Comparison of ENCODE assay signal across 22 cellular contexts in genomic region chr6:110315856-110316398, GRCh38. TPM values are rescaled to one million over a fixed set of nuclear protein-coding genes. Genes with fewer than 3 reads are reported as not detected.
"Had no signal": no experiment of that assay in that cellular context is flagged by ENCODE, and none has a peak within 500 bp of the region (broad histone marks: within the 10 kb centered on the region; RNA-seq: fewer than 3 reads in every experiment).

No MANE protein-coding gene starts in this region.

- H3K9me3 ChIP-seq: esophagus muscularis mucosa, neutrophil, pancreas, right lobe of liver, testis, upper lobe of right lung had no signal

- H3K4me3 ChIP-seq: esophagus muscularis mucosa, pancreas, right lobe of liver, smooth muscle cell, testis, upper lobe of right lung had no signal

- H3K27ac ChIP-seq: brain microvascular endothelial cell, esophagus muscularis mucosa, neutrophil, pancreas, right lobe of liver, testis, upper lobe of right lung had no signal

- H3K27ac Mint-ChIP-seq: activated CD4-positive, alpha-beta memory T cell treated with anti-CD3 and anti-CD28 coated beads, Interleukin-2, amount 10 ng/mL, durations not matched to agents 7 days and 5 days; activated CD8-positive, alpha-beta memory T cell treated with anti-CD3 and anti-CD28 coated beads, Interleukin-2, amount 10 ng/mL, durations not matched to agents 7 days and 5 days; activated naive CD8-positive, alpha-beta T cell treated with anti-CD3 and anti-CD28 coated beads for 36 hours; activated T-helper 17 cell treated with anti-CD3 and anti-CD28 coated beads, Interleukin-2, amount 50 U/mL, for 72 hours; natural killer cell; stimulated activated memory B cell treated with anti-CD40 and anti-IgM and Interleukin-4, amounts not matched to agents 10 μg/mL and 1 μg/mL and 100 μg/mL, for 72 hours; T-helper 2 cell treated with Interferon-gamma antibody and Interleukin-4, amounts not matched to agents 5 μg/mL and 100 μg/mL, for 36 hours; WTC11 had no signal

- H3K4me1 Mint-ChIP-seq: activated CD4-positive, alpha-beta memory T cell treated with anti-CD3 and anti-CD28 coated beads, Interleukin-2, amount 10 ng/mL, durations not matched to agents 7 days and 5 days; activated T-helper 17 cell treated with anti-CD3 and anti-CD28 coated beads, Interleukin-2, amount 50 U/mL, for 72 hours; stimulated activated memory B cell treated with anti-CD40 and anti-IgM and Interleukin-4, amounts not matched to agents 10 μg/mL and 1 μg/mL and 100 μg/mL, for 72 hours had no signal

- H3K27me3 ChIP-seq: brain microvascular endothelial cell, esophagus muscularis mucosa, neutrophil, pancreas, right lobe of liver, upper lobe of right lung had no signal

- H3K4me3 Mint-ChIP-seq: activated CD4-positive, alpha-beta memory T cell treated with anti-CD3 and anti-CD28 coated beads, Interleukin-2, amount 10 ng/mL, durations not matched to agents 7 days and 5 days; activated CD8-positive, alpha-beta memory T cell treated with anti-CD3 and anti-CD28 coated beads, Interleukin-2, amount 10 ng/mL, durations not matched to agents 7 days and 5 days; activated naive CD8-positive, alpha-beta T cell treated with anti-CD3 and anti-CD28 coated beads for 36 hours; activated T-helper 17 cell treated with anti-CD3 and anti-CD28 coated beads, Interleukin-2, amount 50 U/mL, for 72 hours; natural killer cell; stimulated activated memory B cell treated with anti-CD40 and anti-IgM and Interleukin-4, amounts not matched to agents 10 μg/mL and 1 μg/mL and 100 μg/mL, for 72 hours; T-helper 2 cell treated with Interferon-gamma antibody and Interleukin-4, amounts not matched to agents 5 μg/mL and 100 μg/mL, for 36 hours; WTC11 had no signal

- ATAC-seq: activated CD8-positive, alpha-beta memory T cell treated with anti-CD3 and anti-CD28 coated beads, Interleukin-2, amount 10 ng/mL, durations not matched to agents 7 days and 5 days; activated T-helper 17 cell treated with anti-CD3 and anti-CD28 coated beads, Interleukin-2, amount 50 U/mL, for 72 hours; natural killer cell; pancreas; right lobe of liver; stimulated activated memory B cell treated with anti-CD40 and anti-IgM and Interleukin-4, amounts not matched to agents 10 μg/mL and 1 μg/mL and 100 μg/mL, for 72 hours; upper lobe of right lung; WTC11 had no signal

- H3K36me3 ChIP-seq: brain microvascular endothelial cell, neutrophil, pancreas, right lobe of liver, upper lobe of right lung had no signal

- H3K9me3 Mint-ChIP-seq: activated CD4-positive, alpha-beta memory T cell treated with anti-CD3 and anti-CD28 coated beads, Interleukin-2, amount 10 ng/mL, durations not matched to agents 7 days and 5 days; activated naive CD8-positive, alpha-beta T cell treated with anti-CD3 and anti-CD28 coated beads for 36 hours; activated T-helper 17 cell treated with anti-CD3 and anti-CD28 coated beads, Interleukin-2, amount 50 U/mL, for 72 hours; natural killer cell; stimulated activated memory B cell treated with anti-CD40 and anti-IgM and Interleukin-4, amounts not matched to agents 10 μg/mL and 1 μg/mL and 100 μg/mL, for 72 hours; T-helper 2 cell treated with Interferon-gamma antibody and Interleukin-4, amounts not matched to agents 5 μg/mL and 100 μg/mL, for 36 hours; WTC11 had no signal

- DNase-seq: activated CD4-positive, alpha-beta memory T cell treated with anti-CD3 and anti-CD28 coated beads, Interleukin-2, amount 10 ng/mL, durations not matched to agents 7 days and 5 days; activated CD4-positive, alpha-beta T cell treated with anti-CD3 and anti-CD28 coated beads for 4 hours; activated CD8-positive, alpha-beta memory T cell treated with anti-CD3 and anti-CD28 coated beads, Interleukin-2, amount 10 ng/mL, durations not matched to agents 7 days and 5 days; activated naive CD4-positive, alpha-beta T cell; activated naive CD8-positive, alpha-beta T cell treated with anti-CD3 and anti-CD28 coated beads for 36 hours; aorta; brain microvascular endothelial cell; effector CD4-positive, alpha-beta T cell; mesenchymal stem cell; natural killer cell; pancreas; right lobe of liver; stimulated activated CD4-positive, alpha-beta T cell treated with anti-CD3 and anti-CD28 coated beads, Interleukin-4, amount 100 ng/mL, for 24 hours; testis; upper lobe of right lung had no signal

- H3K27me3 Mint-ChIP-seq: activated naive CD8-positive, alpha-beta T cell treated with anti-CD3 and anti-CD28 coated beads for 36 hours; stimulated activated memory B cell treated with anti-CD40 and anti-IgM and Interleukin-4, amounts not matched to agents 10 μg/mL and 1 μg/mL and 100 μg/mL, for 72 hours had no signal

- H3K4me2 ChIP-seq: smooth muscle cell had no signal

- H3K36me3 Mint-ChIP-seq: activated CD8-positive, alpha-beta memory T cell treated with anti-CD3 and anti-CD28 coated beads, Interleukin-2, amount 10 ng/mL, durations not matched to agents 7 days and 5 days; activated naive CD8-positive, alpha-beta T cell treated with anti-CD3 and anti-CD28 coated beads for 36 hours; natural killer cell; stimulated activated memory B cell treated with anti-CD40 and anti-IgM and Interleukin-4, amounts not matched to agents 10 μg/mL and 1 μg/mL and 100 μg/mL, for 72 hours; WTC11 had no signal

- H3K4me1 ChIP-seq: pancreas, right lobe of liver, testis, upper lobe of right lung had no signal

RNA-seq across cellular contexts. Expression of gene METTL24, which starts 42.2 kb away (rescaled TPM):
- total RNA-seq: activated CD4-positive, alpha-beta memory T cell treated with anti-CD3 and anti-CD28 coated beads, Interleukin-2, amount 10 ng/mL, durations not matched to agents 7 days and 5 days; activated CD8-positive, alpha-beta memory T cell treated with anti-CD3 and anti-CD28 coated beads, Interleukin-2, amount 10 ng/mL, durations not matched to agents 7 days and 5 days; activated T-helper 17 cell treated with anti-CD3 and anti-CD28 coated beads, Interleukin-2, amount 50 U/mL, for 72 hours had no signal
